8 cellular contexts compared by ENCODE assay signal in genomic region chr5:5140051-5141010, GRCh38. TPM values are rescaled to one million over a fixed set of nuclear protein-coding genes. Genes with fewer than 3 reads are reported as not detected.
DNase-seq lines count a peak whose midpoint lies in the region; ATAC-seq and TF ChIP-seq lines count a peak whose summit lies in the region.

Gene ADAMTS16, plus strand, starts transcription at chr5:5140330. Its CDS starts 138 bp downstream, at chr5:5140468.

- H3K27me3 ChIP-seq in IMR-90 (ENCODE audit: control insufficient read depth, insufficient read depth, low read length) (peaks cover 14% of the 10 kb centered on the region), endodermal cell (ENCODE audit: control insufficient read depth, insufficient read depth, low read length, poor library complexity, severe bottlenecking) (peaks cover 21% of the 10 kb centered on the region), neuron (ENCODE audit: insufficient read depth, low read length) (peaks cover 25% of the 10 kb centered on the region)

- 3% methylated on average over 29 of the region's 97 CpGs; no CpG with 5 or more reads in 1 of the 2 experiments for WGBS in IMR-90 (ENCODE audit: extremely low coverage in 2 of 2, insufficient read length in 1 of 2), 2 experiments
- WGBS in endodermal cell (ENCODE audit: insufficient coverage in 1 of 2, insufficient read length in 1 of 2), 2 experiments, result 0% methylated on average over 14 to 95 of the region's 97 CpGs

- peak within 1 kb of the TSS; percentile 70 for H3K4me3 Mint-ChIP-seq in endodermal cell

- no peak within 1 kb of the TSS for H3K27ac Mint-ChIP-seq in endodermal cell

- no peaks in the 10 kb centered on the region for H3K4me1 ChIP-seq in IMR-90 (ENCODE audit: control insufficient read depth, insufficient read depth, low read length)
- H3K4me1 ChIP-seq in endodermal cell (ENCODE audit: control insufficient read depth, insufficient read depth, low read length), result no peaks in the 10 kb centered on the region
- peaks cover 9% of the 10 kb centered on the region for H3K4me1 ChIP-seq in neuron (ENCODE audit: insufficient read depth, low read length)
- H3K4me1 ChIP-seq in OCI-LY7 (ENCODE audit: insufficient read depth, low read length, poor library complexity, severe bottlenecking), result no peaks in the 10 kb centered on the region

- no peaks in the 10 kb centered on the region for H3K79me1 ChIP-seq in IMR-90 (ENCODE audit: low read depth in 1 of 2, low read length in 2 of 2)

- H3K56ac ChIP-seq in IMR-90 (ENCODE audit: extremely low read depth, insufficient read depth, low read length), result no peak within 1 kb of the TSS

- no peaks in the 10 kb centered on the region for H3K79me2 ChIP-seq in OCI-LY7 (ENCODE audit: insufficient read depth, low read depth, low read length)

- in situ Hi-C loops in IMR-90 (cut with MboI; ENCODE audit: low sequenced_read_pairs), result loop anchor here (5.0 kb wide), 1 partner anchor 282 kb away; the partner anchor contains the start of gene ICE1

- no peak within 1 kb of the TSS for H3K4me2 ChIP-seq in IMR-90 (ENCODE audit: low read depth, low read length)
- H3K4me2 ChIP-seq in OCI-LY7 (ENCODE audit: low read length), result no peak within 1 kb of the TSS

- H3K36me3 ChIP-seq in IMR-90 (ENCODE audit: control insufficient read depth, insufficient read depth, low read length), result no peaks in the 10 kb centered on the region
- no peaks in the 10 kb centered on the region for H3K36me3 ChIP-seq in endodermal cell (ENCODE audit: control insufficient read depth, insufficient read depth, low read length)
- H3K36me3 ChIP-seq in neuron (ENCODE audit: insufficient read depth, low read length), result no peaks in the 10 kb centered on the region
- H3K36me3 ChIP-seq in OCI-LY7 (ENCODE audit: insufficient read depth, low read length), result no peaks in the 10 kb centered on the region

- H3K23ac ChIP-seq in IMR-90 (ENCODE audit: low read depth, low read length), result no peak within 1 kb of the TSS

- H4K20me1 ChIP-seq in IMR-90 (ENCODE audit: insufficient read depth, low read length), result no peaks in the 10 kb centered on the region
- no peaks in the 10 kb centered on the region for H4K20me1 ChIP-seq in OCI-LY7 (ENCODE audit: insufficient read depth, low read length)

- TF ChIP-seq RAD21 in IMR-90 (IDR thresholded peaks at IDR 0.05; ENCODE audit: low read length), result no peak

- no peak within 1 kb of the TSS for H2BK5ac ChIP-seq in IMR-90 (ENCODE audit: low read depth, low read length, poor library complexity, severe bottlenecking)

- no peak within 1 kb of the TSS for H3K14ac ChIP-seq in IMR-90 (replicated peaks; ENCODE audit: low read depth, low read length)

- H3K27ac ChIP-seq in IMR-90 (ENCODE audit: insufficient read depth, low read length) (no peak within 1 kb of the TSS), endodermal cell (ENCODE audit: low read depth, low read length) (no peak within 1 kb of the TSS), OCI-LY7 (ENCODE audit: low read depth, low read length, poor library complexity, severe bottlenecking) (no peak within 1 kb of the TSS)

- H3K27me3 Mint-ChIP-seq in endodermal cell (ENCODE audit: insufficient read depth), result peaks cover 27% of the 10 kb centered on the region

- no peak within 1 kb of the TSS for H3K9ac ChIP-seq in IMR-90 (ENCODE audit: low read depth, low read length)
- peak within 1 kb of the TSS; percentile 30 for H3K9ac ChIP-seq in endodermal cell (ENCODE audit: extremely low read depth, low read length, poor library complexity, severe bottlenecking)

- dilution Hi-C loops in IMR-90 (cut with HindIII; ENCODE audit: low sequenced_read_pairs, unreplicated experiment), result no loop called here

- no peak within 1 kb of the TSS for H3K4ac ChIP-seq in IMR-90 (ENCODE audit: low read depth, low read length)

- H3K4me1 Mint-ChIP-seq in endodermal cell, result peaks cover 23% of the 10 kb centered on the region

- ATAC-seq in IMR-90 (ENCODE audit: low read depth), result no peak
- no peak for ATAC-seq in HG02571 (IDR thresholded peaks at IDR 0.05; ENCODE audit: unreplicated experiment)

- no peak for TF ChIP-seq POLR2A in IMR-90 (IDR thresholded peaks at IDR 0.05; ENCODE audit: low read depth, low read length)

- no peak within 1 kb of the TSS for H2BK120ac ChIP-seq in IMR-90 (ENCODE audit: low read depth, low read length)

- no peaks in the 10 kb centered on the region for H3K9me1 ChIP-seq in IMR-90 (ENCODE audit: insufficient read depth, low read length)

- DNase-seq in AG09309 (ENCODE audit: low read depth) (no peak), IMR-90 (no peak), endodermal cell (peak; percentile 85), GF-D8 (lab: John Stamatoyannopoulos, UW) (no peak), OCI-LY7 (ENCODE audit: low spot score) (no peak)
- DNase-seq in activated CD8-positive, alpha-beta memory T cell treated with anti-CD3 and anti-CD28 coated beads, Interleukin-2, amount 50 U/mL, for 4 hours, result no peak

- no peaks in the 10 kb centered on the region for H3K9me2 ChIP-seq in OCI-LY7 (ENCODE audit: insufficient read depth, low read length)

- intact Hi-C loops in IMR-90 (cut with micrococcal nuclease) (loop anchor here (1.0 to 2.0 kb wide), 2 partner anchors 200 to 279 kb away; no protein-coding TSS in a partner anchor), OCI-LY7 (cut with micrococcal nuclease; ENCODE audit: unreplicated experiment) (loop anchor here (1.0 kb wide), 1 partner anchor 279 kb away; no protein-coding TSS in a partner anchor)

- no TSS peak for BruUV-seq in IMR-90 (replicated peaks; lab: Mats Ljungman, UMichigan)
- BruUV-seq in OCI-LY7 (replicated peaks; lab: Mats Ljungman, UMichigan), result no TSS peak

- H4K91ac ChIP-seq in IMR-90 (ENCODE audit: insufficient read depth, low read depth, low read length), result no peak within 1 kb of the TSS

- TF ChIP-seq CTCF in AG09309 (IDR thresholded peaks at IDR 0.05; ENCODE audit: control insufficient read depth, insufficient read depth, low read depth, low read length, missing control alignments), result no peak
- no peak for TF ChIP-seq CTCF in IMR-90 (conservative IDR thresholded peaks at IDR 0.05; ENCODE audit: low read depth, low read length)
- TF ChIP-seq CTCF in endodermal cell (conservative IDR thresholded peaks at IDR 0.05), result no peak
- no peak for TF ChIP-seq CTCF in OCI-LY7 (conservative IDR thresholded peaks at IDR 0.05; ENCODE audit: low read length)

- H2BK15ac ChIP-seq in IMR-90 (ENCODE audit: low read depth, low read length), result no peak within 1 kb of the TSS

- no peak within 1 kb of the TSS for H2BK20ac ChIP-seq in IMR-90 (ENCODE audit: low read depth, low read length)

- H2AFZ ChIP-seq in IMR-90 (replicated peaks; ENCODE audit: low read length, poor library complexity), result peak within 1 kb of the TSS; percentile 11
- H2AFZ ChIP-seq in neuron (ENCODE audit: low read depth, low read length), result peak within 1 kb of the TSS; percentile 70
- H2AFZ ChIP-seq in OCI-LY7 (ENCODE audit: low read length), result no peak within 1 kb of the TSS

- no peak within 1 kb of the TSS for H4K8ac ChIP-seq in IMR-90 (ENCODE audit: low read depth in 2 of 2, low read length in 2 of 2)

- H3K9me3 Mint-ChIP-seq in endodermal cell, result peaks cover 14% of the 10 kb centered on the region

- H3K9me3 ChIP-seq in IMR-90 (ENCODE audit: control insufficient read depth, insufficient read depth, low read length), result no peaks in the 10 kb centered on the region
- H3K9me3 ChIP-seq in endodermal cell (ENCODE audit: control insufficient read depth, low read length), result no peaks in the 10 kb centered on the region
- H3K9me3 ChIP-seq in neuron (ENCODE audit: low read length), result peaks cover 2% of the 10 kb centered on the region
- no peaks in the 10 kb centered on the region for H3K9me3 ChIP-seq in OCI-LY7 (ENCODE audit: low read length)

- H2AK9ac ChIP-seq in IMR-90 (replicated peaks; ENCODE audit: low read depth, low read length, poor library complexity), result no peak within 1 kb of the TSS

- CTCF ChIA-PET in IMR-90 (lab: Yijun Ruan, JAX) (interaction anchor here (1.8 to 1.9 kb wide), 2 partner anchors 279 to 280 kb away, joined by 5 to 12 read pairs; no protein-coding TSS in a partner anchor), OCI-LY7 (lab: Charles Lee; ENCODE audit: unreplicated experiment) (interaction anchor here (0.6 kb wide), 1 partner anchor 194 kb away, joined by 3 read pairs; no protein-coding TSS in a partner anchor)

- H3K36me3 Mint-ChIP-seq in endodermal cell (ENCODE audit: low read depth), result peaks cover 20% of the 10 kb centered on the region

- no peak within 1 kb of the TSS for H3K18ac ChIP-seq in IMR-90 (ENCODE audit: low read depth, low read length)

- POLR2A ChIA-PET in IMR-90 (lab: Charles Lee; ENCODE audit: unreplicated experiment) (no interaction called here), OCI-LY7 (lab: Charles Lee) (interaction anchor here (0.6 kb wide), 1 partner anchor 34 kb away, joined by 4 read pairs; no protein-coding TSS in a partner anchor)

- no peak within 1 kb of the TSS for H4K5ac ChIP-seq in IMR-90 (ENCODE audit: low read depth, low read length)

- H3K4me3 ChIP-seq in AG09309 (ENCODE audit: control insufficient read depth, low read depth, low read length) (peak within 1 kb of the TSS; percentile 44), IMR-90 (ENCODE audit: insufficient read depth, low read depth, low read length) (no peak within 1 kb of the TSS), endodermal cell (ENCODE audit: low read length) (peak within 1 kb of the TSS; percentile 79), neuron (ENCODE audit: low read length) (peak within 1 kb of the TSS; percentile 50), OCI-LY7 (ENCODE audit: low read depth, low read length, poor library complexity, severe bottlenecking) (no peak within 1 kb of the TSS)

- H2AK5ac ChIP-seq in IMR-90 (ENCODE audit: low read depth, low read length), result no peak within 1 kb of the TSS

TF ChIP-seq in IMR-90, 13 proteins besides CTCF, POLR2A, EP300 and RAD21 (continues in another document):
- TF ChIP-seq CEBPB (IDR thresholded peaks at IDR 0.05; ENCODE audit: low read depth, low read length), result no peak
- no peak for TF ChIP-seq BHLHE40 (IDR thresholded peaks at IDR 0.05; ENCODE audit: low read depth, low read length)
- TF ChIP-seq MXI1 (IDR thresholded peaks at IDR 0.05; ENCODE audit: borderline replicate concordance, low read depth, low read length), result no peak
- TF ChIP-seq RFX5 (IDR thresholded peaks at IDR 0.05; ENCODE audit: low read depth, low read length), result no peak
- no peak for TF ChIP-seq FOS (IDR thresholded peaks at IDR 0.05; ENCODE audit: low read depth, low read length)
- no peak for TF ChIP-seq RCOR1 (IDR thresholded peaks at IDR 0.05; ENCODE audit: insufficient replicate concordance, low read length)
- TF ChIP-seq MAZ (IDR thresholded peaks at IDR 0.05; ENCODE audit: borderline replicate concordance, low read depth, low read length), result no peak

RNA-seq across cellular contexts. Expression of gene ADAMTS16, which starts in this region (rescaled TPM):
- total RNA-seq in IMR-90 (2012; rRNA removed), result 0.18 and 0.28 TPM in 2 replicates
- 0.03 and 0.09 TPM in 2 replicates for polyA plus RNA-seq in IMR-90 (2012; rRNA removed)
- polyA plus RNA-seq in IMR-90 (2012; cell fraction: cytosol; rRNA removed), result 0.01 and 0.02 TPM in 2 replicates
- polyA plus RNA-seq in IMR-90 (2012; cell fraction: nucleus; rRNA removed; ENCODE audit: low replicate concordance), result 0.13 and 0.21 TPM in 2 replicates
- total RNA-seq in endodermal cell, result 1 to 10 TPM in 1 of 2 donors, under 1 TPM in 1; 0.77 to 7.4 TPM
- polyA plus RNA-seq in endodermal cell (2013, experiment 1 of 2), result 3.3 TPM
- polyA plus RNA-seq in endodermal cell (2013, experiment 2 of 2), result 5.1 TPM
- not detected in 2 replicates for total RNA-seq in OCI-LY7 (2014; rRNA removed; shearing (Covaris generic))
- not detected in 2 replicates for total RNA-seq in OCI-LY7 (2022)

Comparison
In these comparisons a context has a peak if more than half of its experiments do, and no peak if none do; other contexts are left out.
1. H3K4me3 ChIP-seq: peak in AG09309 (single experiment), endodermal cell (single experiment) and neuron (single experiment); none in IMR-90 (single experiment) and OCI-LY7 (single experiment).